In genomic region chrX:7223271-7223670, GRCh38 we compare ENCODE assay signal across 17 cellular contexts.
"Had no signal": no experiment of that assay in that cellular context is flagged by ENCODE, and none has a peak within 500 bp of the region (broad histone marks: within the 10 kb centered on the region; RNA-seq: fewer than 3 reads in every experiment).

No MANE protein-coding gene starts in this region.

- H3K4me1 ChIP-seq: ascending aorta, gastrocnemius medialis had no signal

- H3K36me3 ChIP-seq: ascending aorta, gastrocnemius medialis, heart left ventricle had no signal

- H3K4me3 ChIP-seq: ascending aorta, gastrocnemius medialis, heart left ventricle had no signal

- H3K27me3 ChIP-seq: ascending aorta, gastrocnemius medialis, heart left ventricle had no signal

- ATAC-seq: activated naive CD8-positive, alpha-beta T cell treated with anti-CD3 and anti-CD28 coated beads, Interleukin-2, amount 50 U/mL, for 24 hours; gastrocnemius medialis; heart left ventricle; natural killer cell treated with Interleukin-12 subunit alpha and Interleukin-12 subunit beta and Interleukin-15 and Interleukin-18, amount 100 ng/mL, for 72 hours; stimulated activated effector memory CD8-positive, alpha-beta T cell treated with anti-CD3 and anti-CD28 coated beads, Interleukin-12 subunit alpha, Interleukin-12 subunit beta, amount 100 ng/mL, for 72 hours had no signal

- FAIRE-seq: bronchial epithelial cell, TTC549 had no signal

- DNase-seq: activated CD4-positive, alpha-beta T cell treated with anti-CD3 and anti-CD28 coated beads, Interleukin-2, amount 50 U/mL, for 1 hour; activated CD4-positive, CD25-positive, alpha-beta regulatory T cell; activated CD8-positive, alpha-beta memory T cell treated with anti-CD3 and anti-CD28 coated beads for 24 hours; activated naive CD4-positive, alpha-beta T cell; activated naive CD8-positive, alpha-beta T cell treated with anti-CD3 and anti-CD28 coated beads, Interleukin-2, amount 50 U/mL, for 24 hours; dermis blood vessel endothelial cell; gastrocnemius medialis; heart left ventricle; immature natural killer cell; mesendoderm; stimulated activated CD4-positive, alpha-beta T cell treated with anti-CD3 and anti-CD28 coated beads, Interleukin-12 subunit alpha, Interleukin-12 subunit beta, amount 100 ng/mL, for 4 hours; stimulated activated CD4-positive, alpha-beta T cell treated with anti-CD3 and anti-CD28 coated beads, Interleukin-2, amount 100 ng/mL, for 24 hours had no signal

- H3K27ac ChIP-seq: ascending aorta, gastrocnemius medialis, heart left ventricle had no signal

- H3K9me3 ChIP-seq: ascending aorta, gastrocnemius medialis, heart left ventricle had no signal
